22 cellular contexts compared by ENCODE assay signal in genomic region chr7:123752534-123752933, GRCh38. TPM values are rescaled to one million over a fixed set of nuclear protein-coding genes. Genes with fewer than 3 reads are reported as not detected.
DNase-seq lines count a peak whose midpoint lies in the region; FAIRE-seq and TF ChIP-seq lines count a peak whose summit lies in the region.
"Had no signal": no experiment of that assay in that cellular context is flagged by ENCODE, and none has a peak within 500 bp of the region (broad histone marks: within the 10 kb centered on the region; RNA-seq: fewer than 3 reads in every experiment).

No MANE protein-coding gene starts in this region.

- DNase-seq in NCI-H1417 (lab: John Stamatoyannopoulos, UW) (peak in 2 of 3 experiments; percentile 20 to 43), NCI-H1417 treated with DMSO at 0.1 percent for 48 hours (lab: John Stamatoyannopoulos, UW) (no peak), islet precursor cell (no peak), HT-29 (ENCODE audit: low spot score) (no peak), GM19239 (ENCODE audit: insufficient read length, low spot score) (no peak)
- DNase-seq: 8988T; BE2C; CD8-positive, alpha-beta T cell; DND-41; GM23248; MG63; NCI-H1105; NCI-H187; NCI-H774; SHP77 treated with DMSO at 0.1 percent for 48 hours had no signal

- H4K20me1 ChIP-seq in neural cell (ENCODE audit: insufficient read depth) = no peaks in the 10 kb centered on the region

- H3K9ac ChIP-seq in neural cell (ENCODE audit: low read length) = peak overlapping the region; percentile 1
- H3K9ac ChIP-seq: GM23248 had no signal

- POLR2A ChIA-PET in HEK293 (lab: Yijun Ruan, JAX) = no interaction called here

- peak overlapping the region; percentile 70 to 81 (median 72) for H3K4me3 Mint-ChIP-seq in brain
- H3K4me3 Mint-ChIP-seq: CD8-positive, alpha-beta T cell had no signal

- H3K36me3 Mint-ChIP-seq in brain = no peaks in the 10 kb centered on the region

- H3K79me2 ChIP-seq in neural cell (replicated peaks; ENCODE audit: insufficient read depth, low read length) = peaks cover 25% of the 10 kb centered on the region

- CTCF ChIA-PET in HEK293 (lab: Yijun Ruan, JAX) = interaction anchor here (0.9 kb wide), 1 partner anchor 51 kb away, joined by 4 read pairs; no protein-coding TSS in a partner anchor

- H3K4me1 Mint-ChIP-seq in brain = peaks cover 38% of the 10 kb centered on the region

- no peak for TF ChIP-seq RAD21 in neural cell (conservative IDR thresholded peaks at IDR 0.05)

- no peaks in the 10 kb centered on the region for H3K9me3 ChIP-seq in HEK293 (ENCODE audit: control insufficient read depth, insufficient read depth, low read depth, low read length)
- H3K9me3 ChIP-seq in neural cell (ENCODE audit: low read length) = no peaks in the 10 kb centered on the region
- H3K9me3 ChIP-seq: BE2C, MG63 had no signal

- no peak for TF ChIP-seq EP300 in neural cell (conservative IDR thresholded peaks at IDR 0.05; ENCODE audit: poor library complexity, severe bottlenecking)

- peak overlapping the region in 2 of 5 experiments; percentile 44 to 81 for H3K27ac Mint-ChIP-seq in brain
- H3K27ac Mint-ChIP-seq: CD8-positive, alpha-beta T cell had no signal

- H3K4me2 ChIP-seq in neural cell (ENCODE audit: low read length) = peak overlapping the region; percentile 9

- peaks cover 13% of the 10 kb centered on the region for H3K27me3 Mint-ChIP-seq in brain

- no peak overlapping the region for H2AFZ ChIP-seq in neural cell (ENCODE audit: low read depth, low read length)
- H2AFZ ChIP-seq: GM23248 had no signal

- H3K27me3 ChIP-seq in neural cell (ENCODE audit: insufficient read depth, low read depth, low read length) = no peaks in the 10 kb centered on the region
- H3K27me3 ChIP-seq: BE2C, MG63 had no signal

- peaks cover 11% of the 10 kb centered on the region for H3K4me1 ChIP-seq in HEK293 (ENCODE audit: control insufficient read depth, insufficient read depth, low read length)
- H3K4me1 ChIP-seq: BE2C had no signal

- H3K4me3 ChIP-seq in HEK293 (ENCODE audit: low read depth, low read length) (no peak overlapping the region), neural cell (ENCODE audit: low read length) (peak overlapping the region; percentile 6)
- H3K4me3 ChIP-seq: GM12878, GM23248, MG63 had no signal

- TF ChIP-seq CTCF in HEK293 (tag by site-specific recombination; IDR thresholded peaks at IDR 0.05) (no peak), brain (conservative IDR thresholded peaks at IDR 0.05) (no peak), neural cell (IDR thresholded peaks at IDR 0.05; ENCODE audit: poor library complexity, severe bottlenecking) (no peak)

- H3K27ac ChIP-seq in HEK293 (ENCODE audit: extremely low read depth, low read depth, low read length) (no peak overlapping the region), neural cell (ENCODE audit: low read length) (no peak overlapping the region)
- H3K27ac ChIP-seq: GM23248 had no signal

- H3K9me2 ChIP-seq in neural cell (ENCODE audit: insufficient read depth, low read length) = no peaks in the 10 kb centered on the region

- H3K36me3 ChIP-seq in HEK293 (ENCODE audit: control insufficient read depth in 2 of 2, insufficient read depth in 1 of 2, low read length in 2 of 2) (no peaks in the 10 kb centered on the region), neural cell (ENCODE audit: insufficient read depth, low read length) (no peaks in the 10 kb centered on the region)
- H3K36me3 ChIP-seq: BE2C, MG63 had no signal

- FAIRE-seq in GM19239 (lab: Jason Lieb, UNC) = no peak
- FAIRE-seq: G401.6, GM12878, HepG2, RCC 7860 had no signal

- H3F3A ChIP-seq in neural cell (ENCODE audit: insufficient read depth, low read length, poor library complexity, severe bottlenecking) = peaks cover 11% of the 10 kb centered on the region

- no peaks in the 10 kb centered on the region for H3K9me3 Mint-ChIP-seq in brain
- H3K9me3 Mint-ChIP-seq: CD8-positive, alpha-beta T cell had no signal

TF ChIP-seq in HEK293, 187 proteins besides CTCF, POLR2A, EP300 and RAD21 (continues in another document):
- TF ChIP-seq ZNF16 (tag by site-specific recombination; IDR thresholded peaks at IDR 0.05; ENCODE audit: low read depth) = no peak
- TF ChIP-seq YY2 (tag by site-specific recombination; IDR thresholded peaks at IDR 0.05) = peak; percentile 71
- no peak for TF ChIP-seq ZNF585B (tag by site-specific recombination; IDR thresholded peaks at IDR 0.05)
- TF ChIP-seq PATZ1 (tag by site-specific recombination; IDR thresholded peaks at IDR 0.05) = no peak
- TF ChIP-seq IKZF3 (tag by site-specific recombination; IDR thresholded peaks at IDR 0.05) = no peak
- TF ChIP-seq ZNF830 (tag by site-specific recombination; IDR thresholded peaks at IDR 0.05; ENCODE audit: low read depth) = no peak
- TF ChIP-seq SP7 (tag by site-specific recombination; IDR thresholded peaks at IDR 0.05) = no peak
- TF ChIP-seq YY1 (tag by site-specific recombination; IDR thresholded peaks at IDR 0.05) = peak; percentile 59; the same call in 1 of the 2 replicates
- 0 out of 2 replicates have a peak, but pooled peaks have one; percentile 34 for TF ChIP-seq ZNF600 (tag by site-specific recombination; IDR thresholded peaks at IDR 0.05)
- TF ChIP-seq ZFHX2 (tag by site-specific recombination; conservative IDR thresholded peaks at IDR 0.05) = no peak
- TF ChIP-seq ZSCAN30 (tag by site-specific recombination; IDR thresholded peaks at IDR 0.05) = no peak
- no peak for TF ChIP-seq ZNF138 (tag by site-specific recombination; IDR thresholded peaks at IDR 0.05; ENCODE audit: borderline replicate concordance)

TF ChIP-seq in neural cell, 6 proteins besides CTCF, POLR2A, EP300 and RAD21:
- no peak for TF ChIP-seq MXI1 (conservative IDR thresholded peaks at IDR 0.05; ENCODE audit: poor library complexity, severe bottlenecking)
- TF ChIP-seq SMC3 (conservative IDR thresholded peaks at IDR 0.05; ENCODE audit: poor library complexity) = no peak
- no peak for TF ChIP-seq REST (IDR thresholded peaks at IDR 0.05; ENCODE audit: borderline replicate concordance)
- TF ChIP-seq EZH2 (IDR thresholded peaks at IDR 0.05; ENCODE audit: borderline replicate concordance, insufficient read depth, low read length, poor library complexity, severe bottlenecking) = no peak
- no peak for TF ChIP-seq TAF1 (IDR thresholded peaks at IDR 0.05; ENCODE audit: low read depth)
- TF ChIP-seq POLR2AphosphoS5 (IDR thresholded peaks at IDR 0.05) = no peak

RNA-seq across cellular contexts. Expression of gene WASL, which starts 3.7 kb away (rescaled TPM):
- polyA plus RNA-seq in brain (ENCODE audit: insufficient read depth, low read depth, low replicate concordance) (23.5 TPM), neural cell (22.5 and 22.6 TPM in 2 replicates)
- polyA minus RNA-seq in neural cell = 47.0 and 59.2 TPM in 2 replicates
- total RNA-seq in HT-29 (2014; rRNA removed; shearing (Covaris generic)) = 8.9 and 9.7 TPM in 2 replicates

Comparison
In these comparisons a context has a peak if more than half of its experiments do, and no peak if none do; other contexts are left out.
1. DNase-seq: peak in NCI-H1417 (2 of 3); none in NCI-H1417 treated with DMSO at 0.1 percent for 48 hours (single experiment), islet precursor cell (single experiment), HT-29 (single experiment) and GM19239 (single experiment).